Comparison of ENCODE assay signal across 1 cellular context in the genomic region with DNA sequence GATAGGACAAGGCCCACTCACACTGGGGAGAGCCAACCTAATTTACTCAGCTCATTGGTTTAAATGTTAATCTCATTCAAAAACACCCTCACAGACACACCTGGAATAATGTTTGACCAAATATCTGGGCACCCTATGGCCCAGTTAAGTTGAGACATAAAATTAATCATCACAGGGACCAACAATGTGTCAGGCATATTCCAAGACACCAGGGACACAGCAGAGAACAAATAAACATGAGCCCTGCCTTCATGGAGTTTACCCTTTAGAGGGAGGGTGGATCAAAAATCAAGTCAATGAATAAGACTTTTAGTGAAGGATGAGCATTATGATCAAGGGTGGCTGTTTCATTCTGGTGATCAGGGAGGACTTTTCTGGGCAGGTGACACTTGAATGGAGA.
TF ChIP-seq lines count a peak whose summit lies in the region.

No MANE protein-coding gene starts in this region.

TF ChIP-seq in K562, 482 proteins besides CTCF, POLR2A, EP300 and RAD21 (continued from another document):
- TF ChIP-seq ZNF583 (CRISPR knock-in tag; IDR thresholded peaks at IDR 0.05) (no peak), GATAD2B (IDR thresholded peaks at IDR 0.05; ENCODE audit: borderline replicate concordance) (no peak), ZKSCAN8 (CRISPR knock-in tag; IDR thresholded peaks at IDR 0.05) (no peak), SAFB (IDR thresholded peaks at IDR 0.05; ENCODE audit: borderline replicate concordance, low read depth, low read length) (no peak), SMARCB1 (IDR thresholded peaks at IDR 0.05; ENCODE audit: insufficient read length, low read depth) (no peak), TBL1XR1 (IDR thresholded peaks at IDR 0.05; ENCODE audit: low read length in 2 of 2) (no peak), CBX2 (IDR thresholded peaks at IDR 0.05; ENCODE audit: insufficient read depth, low read length, poor library complexity, severe bottlenecking) (no peak), ZNF778 (CRISPR knock-in tag; IDR thresholded peaks at IDR 0.05) (no peak), ZFP36 (IDR thresholded peaks at IDR 0.05; ENCODE audit: low read depth, low read length, partially characterized antibody) (no peak), TRIM28 (IDR thresholded peaks at IDR 0.05) (peak; percentile 62; the same call in 1 of the 2 replicates), ZNF134 (CRISPR knock-in tag; conservative IDR thresholded peaks at IDR 0.05) (peak; percentile 66), POLR3A (IDR thresholded peaks at IDR 0.05; ENCODE audit: borderline replicate concordance, extremely low read depth, insufficient read depth, insufficient read length) (no peak)
- TF ChIP-seq, protein P1, sequence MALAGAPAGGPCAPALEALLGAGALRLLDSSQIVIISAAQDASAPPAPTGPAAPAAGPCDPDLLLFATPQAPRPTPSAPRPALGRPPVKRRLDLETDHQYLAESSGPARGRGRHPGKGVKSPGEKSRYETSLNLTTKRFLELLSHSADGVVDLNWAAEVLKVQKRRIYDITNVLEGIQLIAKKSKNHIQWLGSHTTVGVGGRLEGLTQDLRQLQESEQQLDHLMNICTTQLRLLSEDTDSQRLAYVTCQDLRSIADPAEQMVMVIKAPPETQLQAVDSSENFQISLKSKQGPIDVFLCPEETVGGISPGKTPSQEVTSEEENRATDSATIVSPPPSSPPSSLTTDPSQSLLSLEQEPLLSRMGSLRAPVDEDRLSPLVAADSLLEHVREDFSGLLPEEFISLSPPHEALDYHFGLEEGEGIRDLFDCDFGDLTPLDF (CRISPR knock-in tag; IDR thresholded peaks at IDR 0.05), result no peak
- TF ChIP-seq, protein P2, sequence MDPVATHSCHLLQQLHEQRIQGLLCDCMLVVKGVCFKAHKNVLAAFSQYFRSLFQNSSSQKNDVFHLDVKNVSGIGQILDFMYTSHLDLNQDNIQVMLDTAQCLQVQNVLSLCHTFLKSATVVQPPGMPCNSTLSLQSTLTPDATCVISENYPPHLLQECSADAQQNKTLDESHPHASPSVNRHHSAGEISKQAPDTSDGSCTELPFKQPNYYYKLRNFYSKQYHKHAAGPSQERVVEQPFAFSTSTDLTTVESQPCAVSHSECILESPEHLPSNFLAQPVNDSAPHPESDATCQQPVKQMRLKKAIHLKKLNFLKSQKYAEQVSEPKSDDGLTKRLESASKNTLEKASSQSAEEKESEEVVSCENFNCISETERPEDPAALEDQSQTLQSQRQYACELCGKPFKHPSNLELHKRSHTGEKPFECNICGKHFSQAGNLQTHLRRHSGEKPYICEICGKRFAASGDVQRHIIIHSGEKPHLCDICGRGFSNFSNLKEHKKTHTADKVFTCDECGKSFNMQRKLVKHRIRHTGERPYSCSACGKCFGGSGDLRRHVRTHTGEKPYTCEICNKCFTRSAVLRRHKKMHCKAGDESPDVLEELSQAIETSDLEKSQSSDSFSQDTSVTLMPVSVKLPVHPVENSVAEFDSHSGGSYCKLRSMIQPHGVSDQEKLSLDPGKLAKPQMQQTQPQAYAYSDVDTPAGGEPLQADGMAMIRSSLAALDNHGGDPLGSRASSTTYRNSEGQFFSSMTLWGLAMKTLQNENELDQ (CRISPR knock-in tag; IDR thresholded peaks at IDR 0.05; ENCODE audit: borderline replicate concordance), result no peak
- TF ChIP-seq, protein P3, sequence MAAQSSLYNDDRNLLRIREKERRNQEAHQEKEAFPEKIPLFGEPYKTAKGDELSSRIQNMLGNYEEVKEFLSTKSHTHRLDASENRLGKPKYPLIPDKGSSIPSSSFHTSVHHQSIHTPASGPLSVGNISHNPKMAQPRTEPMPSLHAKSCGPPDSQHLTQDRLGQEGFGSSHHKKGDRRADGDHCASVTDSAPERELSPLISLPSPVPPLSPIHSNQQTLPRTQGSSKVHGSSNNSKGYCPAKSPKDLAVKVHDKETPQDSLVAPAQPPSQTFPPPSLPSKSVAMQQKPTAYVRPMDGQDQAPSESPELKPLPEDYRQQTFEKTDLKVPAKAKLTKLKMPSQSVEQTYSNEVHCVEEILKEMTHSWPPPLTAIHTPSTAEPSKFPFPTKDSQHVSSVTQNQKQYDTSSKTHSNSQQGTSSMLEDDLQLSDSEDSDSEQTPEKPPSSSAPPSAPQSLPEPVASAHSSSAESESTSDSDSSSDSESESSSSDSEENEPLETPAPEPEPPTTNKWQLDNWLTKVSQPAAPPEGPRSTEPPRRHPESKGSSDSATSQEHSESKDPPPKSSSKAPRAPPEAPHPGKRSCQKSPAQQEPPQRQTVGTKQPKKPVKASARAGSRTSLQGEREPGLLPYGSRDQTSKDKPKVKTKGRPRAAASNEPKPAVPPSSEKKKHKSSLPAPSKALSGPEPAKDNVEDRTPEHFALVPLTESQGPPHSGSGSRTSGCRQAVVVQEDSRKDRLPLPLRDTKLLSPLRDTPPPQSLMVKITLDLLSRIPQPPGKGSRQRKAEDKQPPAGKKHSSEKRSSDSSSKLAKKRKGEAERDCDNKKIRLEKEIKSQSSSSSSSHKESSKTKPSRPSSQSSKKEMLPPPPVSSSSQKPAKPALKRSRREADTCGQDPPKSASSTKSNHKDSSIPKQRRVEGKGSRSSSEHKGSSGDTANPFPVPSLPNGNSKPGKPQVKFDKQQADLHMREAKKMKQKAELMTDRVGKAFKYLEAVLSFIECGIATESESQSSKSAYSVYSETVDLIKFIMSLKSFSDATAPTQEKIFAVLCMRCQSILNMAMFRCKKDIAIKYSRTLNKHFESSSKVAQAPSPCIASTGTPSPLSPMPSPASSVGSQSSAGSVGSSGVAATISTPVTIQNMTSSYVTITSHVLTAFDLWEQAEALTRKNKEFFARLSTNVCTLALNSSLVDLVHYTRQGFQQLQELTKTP (IDR thresholded peaks at IDR 0.05; ENCODE audit: low read depth in 1 of 2, partially characterized antibody in 2 of 2), result no peak
- TF ChIP-seq, protein P4, sequence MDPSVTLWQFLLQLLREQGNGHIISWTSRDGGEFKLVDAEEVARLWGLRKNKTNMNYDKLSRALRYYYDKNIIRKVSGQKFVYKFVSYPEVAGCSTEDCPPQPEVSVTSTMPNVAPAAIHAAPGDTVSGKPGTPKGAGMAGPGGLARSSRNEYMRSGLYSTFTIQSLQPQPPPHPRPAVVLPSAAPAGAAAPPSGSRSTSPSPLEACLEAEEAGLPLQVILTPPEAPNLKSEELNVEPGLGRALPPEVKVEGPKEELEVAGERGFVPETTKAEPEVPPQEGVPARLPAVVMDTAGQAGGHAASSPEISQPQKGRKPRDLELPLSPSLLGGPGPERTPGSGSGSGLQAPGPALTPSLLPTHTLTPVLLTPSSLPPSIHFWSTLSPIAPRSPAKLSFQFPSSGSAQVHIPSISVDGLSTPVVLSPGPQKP (CRISPR knock-in tag; IDR thresholded peaks at IDR 0.05), result no peak
- TF ChIP-seq, protein P5, sequence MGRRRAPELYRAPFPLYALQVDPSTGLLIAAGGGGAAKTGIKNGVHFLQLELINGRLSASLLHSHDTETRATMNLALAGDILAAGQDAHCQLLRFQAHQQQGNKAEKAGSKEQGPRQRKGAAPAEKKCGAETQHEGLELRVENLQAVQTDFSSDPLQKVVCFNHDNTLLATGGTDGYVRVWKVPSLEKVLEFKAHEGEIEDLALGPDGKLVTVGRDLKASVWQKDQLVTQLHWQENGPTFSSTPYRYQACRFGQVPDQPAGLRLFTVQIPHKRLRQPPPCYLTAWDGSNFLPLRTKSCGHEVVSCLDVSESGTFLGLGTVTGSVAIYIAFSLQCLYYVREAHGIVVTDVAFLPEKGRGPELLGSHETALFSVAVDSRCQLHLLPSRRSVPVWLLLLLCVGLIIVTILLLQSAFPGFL (CRISPR knock-in tag; IDR thresholded peaks at IDR 0.05), result no peak
- TF ChIP-seq, protein P6, sequence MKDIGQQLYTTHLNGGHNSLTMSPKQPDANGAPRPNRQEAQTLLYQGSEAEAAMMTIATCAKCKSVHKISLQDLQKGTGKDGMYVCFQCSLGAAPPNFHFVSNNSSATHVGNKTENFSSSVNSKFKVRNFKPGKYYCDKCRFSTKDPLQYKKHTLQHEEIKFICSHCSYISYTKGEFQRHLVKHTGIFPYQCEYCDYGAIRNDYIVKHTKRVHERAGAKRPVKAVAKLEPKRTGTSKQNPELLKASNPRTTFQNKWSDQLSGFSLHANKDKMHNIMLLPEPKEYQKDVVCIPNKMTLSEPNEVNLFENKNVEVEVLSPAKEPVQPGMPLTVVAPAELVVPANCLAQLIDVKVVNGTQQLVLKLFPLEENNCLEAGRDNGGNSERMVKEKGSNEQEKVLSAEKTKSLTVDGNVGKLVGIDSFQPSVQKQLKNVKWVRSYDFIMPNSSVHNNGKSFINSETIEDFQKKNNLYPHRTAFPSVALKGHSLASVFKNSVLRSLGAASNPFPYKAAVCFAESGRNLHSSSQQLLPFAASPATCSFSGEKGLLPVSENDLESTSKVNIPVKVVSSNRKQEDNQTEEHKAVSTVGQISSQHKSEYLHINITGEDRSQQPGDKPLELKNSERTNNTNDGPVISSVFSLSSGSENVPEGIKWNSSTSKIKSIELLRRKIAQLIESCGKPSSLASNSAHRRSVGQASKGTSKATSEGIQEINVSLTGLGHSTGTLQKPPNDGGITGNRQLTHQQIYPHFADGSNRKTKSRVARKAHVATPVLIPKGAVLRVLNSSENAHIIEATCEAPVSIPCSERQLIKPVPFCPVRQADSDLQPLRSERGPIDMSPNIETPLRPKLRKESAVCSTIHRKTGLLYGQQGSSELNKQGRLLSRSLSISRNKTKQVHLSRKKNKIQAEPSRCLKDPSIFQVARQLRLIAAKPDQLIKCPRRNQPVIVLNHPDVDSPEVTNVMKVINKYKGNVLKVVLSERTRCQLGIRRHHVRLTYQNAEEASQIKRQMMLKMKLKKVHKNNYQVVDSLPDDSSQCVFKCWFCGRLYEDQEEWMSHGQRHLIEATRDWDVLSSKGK (CRISPR knock-in tag; IDR thresholded peaks at IDR 0.05), result no peak
- TF ChIP-seq, protein P7, sequence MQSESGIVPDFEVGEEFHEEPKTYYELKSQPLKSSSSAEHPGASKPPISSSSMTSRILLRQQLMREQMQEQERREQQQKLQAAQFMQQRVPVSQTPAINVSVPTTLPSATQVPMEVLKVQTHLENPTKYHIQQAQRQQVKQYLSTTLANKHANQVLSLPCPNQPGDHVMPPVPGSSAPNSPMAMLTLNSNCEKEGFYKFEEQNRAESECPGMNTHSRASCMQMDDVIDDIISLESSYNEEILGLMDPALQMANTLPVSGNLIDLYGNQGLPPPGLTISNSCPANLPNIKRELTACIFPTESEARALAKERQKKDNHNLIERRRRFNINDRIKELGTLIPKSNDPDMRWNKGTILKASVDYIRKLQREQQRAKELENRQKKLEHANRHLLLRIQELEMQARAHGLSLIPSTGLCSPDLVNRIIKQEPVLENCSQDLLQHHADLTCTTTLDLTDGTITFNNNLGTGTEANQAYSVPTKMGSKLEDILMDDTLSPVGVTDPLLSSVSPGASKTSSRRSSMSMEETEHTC (IDR thresholded peaks at IDR 0.05), result no peak
